ENCODE assay signal across 20 cellular contexts in the genomic region with DNA sequence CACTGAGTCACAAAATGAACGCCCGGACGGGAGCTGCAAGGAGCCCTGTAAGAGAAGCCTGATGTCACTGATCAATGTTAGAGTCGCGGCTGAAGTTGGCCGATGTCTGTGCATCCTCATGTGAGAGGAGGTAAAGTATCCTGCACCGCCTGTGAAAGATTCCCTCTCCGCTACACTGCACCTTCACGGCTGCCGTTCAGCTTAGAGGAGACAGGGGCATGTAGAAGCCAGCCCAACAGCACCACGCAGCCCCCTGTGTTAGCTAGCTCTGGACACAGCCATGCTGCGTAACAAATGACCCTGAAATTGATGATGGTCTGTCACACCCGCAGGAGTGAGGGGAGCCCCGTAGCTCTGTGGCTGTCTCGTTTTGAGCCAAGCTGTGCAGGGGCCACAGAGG.
DNase-seq lines count a peak whose midpoint lies in the region; ATAC-seq, FAIRE-seq and TF ChIP-seq lines count a peak whose summit lies in the region.
"Had no signal": no experiment of that assay in that cellular context is flagged by ENCODE, and none has a peak within 500 bp of the region (broad histone marks: within the 10 kb centered on the region; RNA-seq: fewer than 3 reads in every experiment).

No MANE protein-coding gene starts in this region.

- no peak overlapping the region for H2BK5ac ChIP-seq in IMR-90 (ENCODE audit: low read depth, low read length, poor library complexity, severe bottlenecking)

- H3K27ac ChIP-seq in IMR-90 (ENCODE audit: insufficient read depth, low read length) = no peak overlapping the region
- no peak overlapping the region for H3K27ac ChIP-seq in HepG2 (ENCODE audit: extremely low read length, insufficient read depth, low read length)

- H4K8ac ChIP-seq in IMR-90 (ENCODE audit: low read depth in 2 of 2, low read length in 2 of 2) = no peak overlapping the region

- dilution Hi-C loops in IMR-90 (cut with HindIII; ENCODE audit: low sequenced_read_pairs, unreplicated experiment) = no loop called here

- ATAC-seq in IMR-90 (ENCODE audit: low read depth) (no peak), HepG2 (no peak)
- no peak for ATAC-seq in stimulated activated effector memory CD8-positive, alpha-beta T cell treated with anti-CD3 and anti-CD28 coated beads, Interleukin-12 subunit alpha, Interleukin-12 subunit beta, amount 100 ng/mL, for 72 hours

- H3K9me3 ChIP-seq in IMR-90 (ENCODE audit: control insufficient read depth, insufficient read depth, low read length) (peaks cover 21% of the 10 kb centered on the region), HepG2 (ENCODE audit: low read length) (no peaks in the 10 kb centered on the region)

- no peaks in the 10 kb centered on the region for H3K4me1 Mint-ChIP-seq in stimulated activated effector memory CD8-positive, alpha-beta T cell treated with anti-CD3 and anti-CD28 coated beads, Interleukin-12 subunit alpha, Interleukin-12 subunit beta, amount 100 ng/mL, for 72 hours
- H3K4me1 Mint-ChIP-seq: B cell, H9 had no signal

- no peak overlapping the region for H3K56ac ChIP-seq in IMR-90 (ENCODE audit: extremely low read depth, insufficient read depth, low read length)

- CTCF ChIA-PET in IMR-90 (lab: Yijun Ruan, JAX) (no interaction called here), HepG2 (lab: Yijun Ruan, JAX; ENCODE audit: low intra/inter-chr PET ratio, low total read pairs) (no interaction called here)

- H3K27ac Mint-ChIP-seq in stimulated activated effector memory CD8-positive, alpha-beta T cell treated with anti-CD3 and anti-CD28 coated beads, Interleukin-12 subunit alpha, Interleukin-12 subunit beta, amount 100 ng/mL, for 72 hours = peak overlapping the region; percentile 52
- H3K27ac Mint-ChIP-seq: B cell; CD4-positive, alpha-beta T cell; H9 had no signal

- no peak overlapping the region for H2BK120ac ChIP-seq in IMR-90 (ENCODE audit: low read depth, low read length)

- intact Hi-C loops in IMR-90 (cut with micrococcal nuclease) (no loop called here), HepG2 (cut with micrococcal nuclease; ENCODE audit: unreplicated experiment) (no loop called here)

- no peaks in the 10 kb centered on the region for H3K79me1 ChIP-seq in IMR-90 (ENCODE audit: low read depth in 1 of 2, low read length in 2 of 2)

- no peak overlapping the region for H3K9ac ChIP-seq in IMR-90 (ENCODE audit: low read depth, low read length)
- H3K9ac ChIP-seq in HepG2 (ENCODE audit: insufficient read depth, low read depth, low read length) = no peak overlapping the region

- no peak overlapping the region for H2BK20ac ChIP-seq in IMR-90 (ENCODE audit: low read depth, low read length)

- WGBS in IMR-90 (ENCODE audit: extremely low coverage in 2 of 2, insufficient read length in 1 of 2), 2 experiments = 80% methylated on average over 2 of the region's 15 CpGs; no CpG with 5 or more reads in 1 of the 2 experiments
- WGBS in HepG2 (ENCODE audit: low lambda C conversion rate) = 67% methylated on average over 15 of the region's 15 CpGs

- TF ChIP-seq POLR2A in IMR-90 (IDR thresholded peaks at IDR 0.05; ENCODE audit: low read depth, low read length) (no peak), HepG2 (IDR thresholded peaks at IDR 0.05; ENCODE audit: insufficient read depth in 1 of 2, low read depth in 2 of 2, low read length in 2 of 2) (no peak)

- H3K79me2 ChIP-seq in HepG2 (ENCODE audit: insufficient read depth, low read length) = no peaks in the 10 kb centered on the region

- TF ChIP-seq CTCF in GM13976 (IDR thresholded peaks at IDR 0.05; ENCODE audit: borderline replicate concordance, control extremely low read depth, extremely low read depth, insufficient read depth, missing control alignments) (no peak), IMR-90 (conservative IDR thresholded peaks at IDR 0.05; ENCODE audit: low read depth, low read length) (no peak), HepG2 (CRISPR knock-in tag; IDR thresholded peaks at IDR 0.05) (no peak)

- no peaks in the 10 kb centered on the region for H3K36me3 Mint-ChIP-seq in stimulated activated effector memory CD8-positive, alpha-beta T cell treated with anti-CD3 and anti-CD28 coated beads, Interleukin-12 subunit alpha, Interleukin-12 subunit beta, amount 100 ng/mL, for 72 hours

- no peak for TF ChIP-seq EP300 in HepG2 (IDR thresholded peaks at IDR 0.05; ENCODE audit: low read depth in 2 of 2, low read length in 2 of 2)
- no peak for TF ChIP-seq EP300 in HepG2 (CRISPR knock-in tag; IDR thresholded peaks at IDR 0.05; ENCODE audit: borderline replicate concordance)

- H4K5ac ChIP-seq in IMR-90 (ENCODE audit: low read depth, low read length) = no peak overlapping the region

- H3K4ac ChIP-seq in IMR-90 (ENCODE audit: low read depth, low read length) = no peak overlapping the region

- H3K18ac ChIP-seq in IMR-90 (ENCODE audit: low read depth, low read length) = no peak overlapping the region

- no peak overlapping the region for H3K4me3 Mint-ChIP-seq in stimulated activated effector memory CD8-positive, alpha-beta T cell treated with anti-CD3 and anti-CD28 coated beads, Interleukin-12 subunit alpha, Interleukin-12 subunit beta, amount 100 ng/mL, for 72 hours
- H3K4me3 Mint-ChIP-seq: B cell; CD4-positive, alpha-beta T cell; H9 had no signal

- in situ Hi-C loops in GM13976 (cut with MboI; ENCODE audit: low sequenced_read_pairs, unreplicated experiment) = no loop called here
- in situ Hi-C loops in IMR-90 (cut with MboI; ENCODE audit: low sequenced_read_pairs) = no loop called here
- in situ Hi-C loops in HepG2 (cut with HindIII; ENCODE audit: extremely low pct_ligation_motif_present, low pct_unique_long_range_greater_than_20kb) = no loop called here

- H2BK15ac ChIP-seq in IMR-90 (ENCODE audit: low read depth, low read length) = no peak overlapping the region

- no peaks in the 10 kb centered on the region for H4K20me1 ChIP-seq in IMR-90 (ENCODE audit: insufficient read depth, low read length)
- H4K20me1 ChIP-seq in HepG2 (ENCODE audit: insufficient read depth, low read length) = no peaks in the 10 kb centered on the region

- POLR2A ChIA-PET in IMR-90 (lab: Charles Lee; ENCODE audit: unreplicated experiment) (no interaction called here), HepG2 (lab: Yijun Ruan, JAX) (interaction anchor here (1.4 kb wide), 1 partner anchor 19 kb away, joined by 3 read pairs; no protein-coding TSS in a partner anchor)

- peaks cover 5% of the 10 kb centered on the region; the same call in 1 of the 2 replicates for H3K27me3 ChIP-seq in IMR-90 (ENCODE audit: control insufficient read depth, insufficient read depth, low read length)
- H3K27me3 ChIP-seq in HepG2 (ENCODE audit: control insufficient read depth in 1 of 2, insufficient read depth in 2 of 2, low read length in 2 of 2) = peaks cover 6 to 36% of the 10 kb centered on the region in 2 experiments; a peak in 4 of 5 replicates

- H3K9me3 Mint-ChIP-seq in stimulated activated effector memory CD8-positive, alpha-beta T cell treated with anti-CD3 and anti-CD28 coated beads, Interleukin-12 subunit alpha, Interleukin-12 subunit beta, amount 100 ng/mL, for 72 hours = peaks cover 7% of the 10 kb centered on the region

- H3K23ac ChIP-seq in IMR-90 (ENCODE audit: low read depth, low read length) = no peak overlapping the region

- H2AFZ ChIP-seq in IMR-90 (replicated peaks; ENCODE audit: low read length, poor library complexity) (peak overlapping the region; percentile 43), HepG2 (ENCODE audit: low read length) (no peak overlapping the region)

- DNase-seq in GM13976 (ENCODE audit: low spot score) = peak; percentile 15
- DNase-seq in IMR-90 = no peak
- DNase-seq in HepG2 (ENCODE audit: low spot score) = no peak
- no peak for DNase-seq in stimulated activated effector memory CD8-positive, alpha-beta T cell treated with anti-CD3 and anti-CD28 coated beads, Interleukin-12 subunit alpha, Interleukin-12 subunit beta, amount 100 ng/mL, for 72 hours (ENCODE audit: low spot score in 2 of 2)
- no peak for DNase-seq in retina
- DNase-seq in NOMO-1 treated with dmso at 0.1 percent for 144 hours (lab: John Stamatoyannopoulos, UW; ENCODE audit: unreplicated experiment) = no peak
- DNase-seq in NOMO-1 (lab: John Stamatoyannopoulos, UW; ENCODE audit: unreplicated experiment in 2 of 2) = no peak
- DNase-seq: C1 segment of cervical spinal cord; CD4-positive, alpha-beta T cell; DMS153; DMS79 treated with DMSO at 0.1 percent for 48 hours; EL; GOT3; H9 had no signal

- H3K36me3 ChIP-seq in IMR-90 (ENCODE audit: control insufficient read depth, insufficient read depth, low read length) (no peaks in the 10 kb centered on the region), HepG2 (replicated peaks in 1 of 2; ENCODE audit: control insufficient read depth in 1 of 2, insufficient read depth in 2 of 2, low read length in 2 of 2) (no peaks in the 10 kb centered on the region)

- BruUV-seq in IMR-90 (replicated peaks; lab: Mats Ljungman, UMichigan) = no TSS peak
- BruUV-seq in HepG2 (replicated peaks; lab: Mats Ljungman, UMichigan) = no TSS peak

- H3K4me1 ChIP-seq in IMR-90 (ENCODE audit: control insufficient read depth, insufficient read depth, low read length) (peaks cover 2% of the 10 kb centered on the region), HepG2 (ENCODE audit: insufficient read depth, low read length) (no peaks in the 10 kb centered on the region; the same call in 1 of the 2 replicates)

- H3K4me2 ChIP-seq in IMR-90 (ENCODE audit: low read depth, low read length) = no peak overlapping the region
- H3K4me2 ChIP-seq in HepG2 (ENCODE audit: low read depth, low read length) = no peak overlapping the region

- H3K4me3 ChIP-seq in IMR-90 (ENCODE audit: insufficient read depth, low read depth, low read length) (no peak overlapping the region), HepG2 (replicated peaks in 1 of 3; ENCODE audit: insufficient read depth in 1 of 3, low read depth in 2 of 3, low read length in 3 of 3) (no peak overlapping the region)

- no peak for TF ChIP-seq RAD21 in IMR-90 (IDR thresholded peaks at IDR 0.05; ENCODE audit: low read length)
- TF ChIP-seq RAD21 in HepG2 (CRISPR knock-in tag; IDR thresholded peaks at IDR 0.05) = no peak

- no peaks in the 10 kb centered on the region for H3K9me1 ChIP-seq in IMR-90 (ENCODE audit: insufficient read depth, low read length)

- H2AK9ac ChIP-seq in IMR-90 (replicated peaks; ENCODE audit: low read depth, low read length, poor library complexity) = no peak overlapping the region

- FAIRE-seq in HepG2 (lab: Jason Lieb, UNC) = no peak
- FAIRE-seq: A204.1, D721Med, G401.6, GM12892, GM19239 had no signal

- H3K14ac ChIP-seq in IMR-90 (replicated peaks; ENCODE audit: low read depth, low read length) = no peak overlapping the region

- no peak overlapping the region for H2AK5ac ChIP-seq in IMR-90 (ENCODE audit: low read depth, low read length)

- H4K91ac ChIP-seq in IMR-90 (ENCODE audit: insufficient read depth, low read depth, low read length) = no peak overlapping the region

TF ChIP-seq in IMR-90, 13 proteins besides CTCF, POLR2A, EP300 and RAD21 (continues in another document):
- TF ChIP-seq NFE2L2 (IDR thresholded peaks at IDR 0.05; ENCODE audit: low read depth, low read length) = no peak

TF ChIP-seq in HepG2, 621 proteins besides CTCF, POLR2A, EP300 and RAD21 (continues in another document):
- TF ChIP-seq ZSCAN29 (CRISPR knock-in tag; conservative IDR thresholded peaks at IDR 0.05) (no peak), TOE1 (CRISPR knock-in tag; IDR thresholded peaks at IDR 0.05) (no peak), ZNF510 (CRISPR knock-in tag; IDR thresholded peaks at IDR 0.05; ENCODE audit: low read depth) (no peak)
